In the genomic region with DNA sequence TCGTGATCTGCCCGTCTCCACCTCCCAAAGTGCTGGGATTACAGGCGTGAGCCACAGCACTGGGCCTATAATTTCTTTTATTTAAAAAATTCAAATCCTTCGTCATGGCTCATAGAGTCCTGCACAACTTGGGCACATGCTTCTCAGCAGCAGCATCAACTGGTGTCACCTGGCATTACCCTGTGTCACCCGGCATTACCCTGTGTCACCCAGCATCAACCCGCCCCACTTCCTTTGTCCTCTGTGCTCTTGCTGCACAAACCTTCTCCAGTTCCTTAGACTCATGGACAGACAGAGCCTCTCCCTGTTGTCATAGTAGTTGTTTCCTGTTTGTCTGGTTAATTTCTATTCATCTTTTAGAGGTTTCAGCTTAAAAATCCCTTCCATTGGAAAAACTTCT, we compare ENCODE assay signal across 13 cellular contexts.
DNase-seq lines count a peak whose midpoint lies in the region; ATAC-seq, FAIRE-seq and TF ChIP-seq lines count a peak whose summit lies in the region.
"Had no signal": no experiment of that assay in that cellular context is flagged by ENCODE, and none has a peak within 500 bp of the region (broad histone marks: within the 10 kb centered on the region; RNA-seq: fewer than 3 reads in every experiment).

No MANE protein-coding gene starts in this region.

- H4K20me1 ChIP-seq in Karpas-422 (ENCODE audit: insufficient read depth, low read depth, low read length), result no peaks in the 10 kb centered on the region

- peak; percentile 74 for DNase-seq in Karpas-422
- no peak for DNase-seq in epithelial cell of prostate (ENCODE audit: low read depth, low spot score)
- DNase-seq in kidney, result no peak
- no peak for DNase-seq in NCI-H748 treated with DMSO at 0.1 percent for 48 hours (lab: John Stamatoyannopoulos, UW)
- no peak for DNase-seq in RCC 7860 (ENCODE audit: low spot score)
- DNase-seq: CD8-positive, alpha-beta T cell; COR-L47; H7 had no signal

- TF ChIP-seq CTCF in kidney (IDR thresholded peaks at IDR 0.05; ENCODE audit: borderline replicate concordance, extremely low read depth, insufficient read depth), result no peak

- no peaks in the 10 kb centered on the region for H3K9me3 ChIP-seq in Karpas-422 (ENCODE audit: low read length)
- H3K9me3 ChIP-seq in kidney (ENCODE audit: control insufficient read depth in 1 of 2, low read length in 2 of 2), result no peaks in the 10 kb centered on the region
- H3K9me3 ChIP-seq: A549 had no signal

- no peaks in the 10 kb centered on the region for H3K79me2 ChIP-seq in Karpas-422 (ENCODE audit: low read length)

- FAIRE-seq in kidney (lab: Jason Lieb, UNC) (no peak), RCC 7860 (lab: Jason Lieb, UNC) (no peak)
- FAIRE-seq: A549, GM12878, GM18507 had no signal

- intact Hi-C loops in kidney (cut with DNase I), result no loop called here

- no peak overlapping the region for H3K27ac ChIP-seq in Karpas-422 (ENCODE audit: low read length)
- peak overlapping the region; percentile 1 for H3K27ac ChIP-seq in epithelial cell of prostate
- H3K27ac ChIP-seq in kidney (ENCODE audit: low read depth in 2 of 2, low read length in 2 of 2), result peak overlapping the region; percentile 38 to 51
- H3K27ac ChIP-seq: A549 had no signal

- H3K4me3 ChIP-seq in Karpas-422 (ENCODE audit: low read length), result no peak overlapping the region
- no peak overlapping the region for H3K4me3 ChIP-seq in kidney (ENCODE audit: low read length in 2 of 2)
- H3K4me3 ChIP-seq: A549, GM12878, GM23338 had no signal

- H3K9ac ChIP-seq in Karpas-422 (ENCODE audit: low read length) (no peak overlapping the region), kidney (ENCODE audit: low read length in 2 of 2) (no peak overlapping the region)

- H3K9me2 ChIP-seq in Karpas-422 (replicated peaks; ENCODE audit: insufficient read depth, low read length), result no peaks in the 10 kb centered on the region

- no peaks in the 10 kb centered on the region for H3K27me3 ChIP-seq in Karpas-422 (ENCODE audit: low read length)

- H3K4me1 ChIP-seq in Karpas-422 (ENCODE audit: low read length) (peaks cover 53% of the 10 kb centered on the region), kidney (ENCODE audit: control insufficient read depth in 1 of 2, insufficient read depth in 1 of 2, low read depth in 1 of 2, low read length in 2 of 2) (peaks cover 10 to 18% of the 10 kb centered on the region in 2 donors)

- no peak overlapping the region for H3K4me2 ChIP-seq in Karpas-422 (ENCODE audit: low read depth, low read length, poor library complexity, severe bottlenecking)
- H3K4me2 ChIP-seq: A549, GM23338 had no signal

- H3K36me3 ChIP-seq in Karpas-422 (ENCODE audit: insufficient read depth, low read length), result no peaks in the 10 kb centered on the region
- no peaks in the 10 kb centered on the region for H3K36me3 ChIP-seq in kidney (ENCODE audit: control insufficient read depth in 1 of 2, insufficient read depth in 2 of 2, low read length in 2 of 2)

- H2AFZ ChIP-seq in Karpas-422 (ENCODE audit: low read length), result no peak overlapping the region
- H2AFZ ChIP-seq: GM23338 had no signal

- no peak for ATAC-seq in HG02610 (IDR thresholded peaks at IDR 0.05; ENCODE audit: unreplicated experiment)
- ATAC-seq: A549; CD8-positive, alpha-beta T cell; GM12878; GM23338 had no signal
